8 cellular contexts compared by ENCODE assay signal in the genomic region with DNA sequence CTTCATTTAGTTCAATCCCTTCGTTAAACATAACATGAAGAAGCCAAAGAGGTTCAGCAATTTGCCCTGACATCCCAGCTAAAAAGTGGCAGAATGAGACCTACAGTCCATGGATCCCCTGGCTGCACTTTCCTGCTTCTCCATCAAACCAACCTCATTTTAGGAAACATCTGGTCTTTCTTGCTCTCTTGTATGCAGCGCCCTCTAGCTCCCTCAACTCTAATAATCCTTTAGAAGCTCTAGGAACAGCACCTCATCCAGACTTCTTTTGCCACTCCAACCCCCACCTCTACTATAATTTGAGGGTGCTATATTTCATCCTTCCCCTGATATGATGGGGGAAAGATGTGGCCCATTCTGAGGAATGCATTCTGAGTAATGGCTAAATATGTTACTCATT. TPM values are rescaled to one million over a fixed set of nuclear protein-coding genes. Genes with fewer than 3 reads are reported as not detected.
A peak's percentile ranks its signal among the peaks of the same experiment; 100 is the strongest.
DNase-seq lines count a peak whose midpoint lies in the region; ATAC-seq and TF ChIP-seq lines count a peak whose summit lies in the region.

No MANE protein-coding gene starts in this region.

- in situ Hi-C loops in ACHN (cut with HindIII; ENCODE audit: low pct_ligation_motif_present, low pct_unique_long_range_greater_than_20kb, low sequenced_read_pairs) = no loop called here

- no peak for ATAC-seq in HG03045 (IDR thresholded peaks at IDR 0.05; ENCODE audit: unreplicated experiment)

- DNase-seq in ACHN = peak; percentile 56
- peak; percentile 65 for DNase-seq in EL
- DNase-seq in Kasumi-1 (lab: John Stamatoyannopoulos, UW) = peak; percentile 82 to 93
- DNase-seq in left ventricle myocardium inferior = no peak
- DNase-seq in superior temporal gyrus (ENCODE audit: extremely low spot score) = peak; percentile 54
- no peak for DNase-seq in activated effector memory CD4-positive, alpha-beta T cell treated with anti-CD3 and anti-CD28 coated beads, Interleukin-2, amount 50 U/mL, for 16 hours

- no peaks in the 10 kb centered on the region for H3K27me3 ChIP-seq in left ventricle myocardium inferior (ENCODE audit: low read depth)

- H3K36me3 ChIP-seq in left ventricle myocardium inferior = peaks cover 6% of the 10 kb centered on the region

- TF ChIP-seq CTCF in VCaP (conservative IDR thresholded peaks at IDR 0.05) = peak; percentile 68
- peak; percentile 62 for TF ChIP-seq CTCF in left ventricle myocardium inferior (IDR thresholded peaks at IDR 0.05; ENCODE audit: borderline replicate concordance)

- no peak overlapping the region for H3K27ac ChIP-seq in VCaP
- no peak overlapping the region for H3K27ac ChIP-seq in left ventricle myocardium inferior (replicated peaks)

- H3K4me1 ChIP-seq in left ventricle myocardium inferior = peaks cover 20% of the 10 kb centered on the region

- intact Hi-C loops in left ventricle myocardium inferior (cut with micrococcal nuclease) = no loop called here

- H3K4me3 ChIP-seq in left ventricle myocardium inferior = no peak overlapping the region

- H3K9me3 ChIP-seq in left ventricle myocardium inferior (replicated peaks) = no peaks in the 10 kb centered on the region

RNA-seq across cellular contexts. Expression of a gene that starts 7.4 kb away (rescaled TPM):
- 0.93 TPM for total RNA-seq in left ventricle myocardium inferior

RNA-seq across cellular contexts. Expression of a gene that starts 51.0 kb away (rescaled TPM):
- 60.5 TPM for total RNA-seq in left ventricle myocardium inferior

RNA-seq across cellular contexts. Expression of a gene that starts 54.2 kb away (rescaled TPM):
- 4.4 TPM for total RNA-seq in left ventricle myocardium inferior

Comparison
In these comparisons a context has a peak if more than half of its experiments do, and no peak if none do; other contexts are left out.
1. DNase-seq: peak in ACHN (single experiment), EL (single experiment), Kasumi-1 (2 of 2) and superior temporal gyrus (single experiment); none in left ventricle myocardium inferior (single experiment) and activated effector memory CD4-positive, alpha-beta T cell treated with anti-CD3 and anti-CD28 coated beads, Interleukin-2, amount 50 U/mL, for 16 hours (single experiment).